Comparison of ENCODE assay signal across 1 cellular context in genomic region chr17:64081802-64082799, GRCh38.
TF ChIP-seq lines count a peak whose summit lies in the region.

No MANE protein-coding gene starts in this region.

TF ChIP-seq in HepG2, 621 proteins besides CTCF, POLR2A, EP300 and RAD21 (continued from another document and continues in another):
- TF ChIP-seq ZNF142 (CRISPR knock-in tag; IDR thresholded peaks at IDR 0.05) (peak; percentile 31), ZMAT3 (CRISPR knock-in tag; conservative IDR thresholded peaks at IDR 0.05) (no peak; the same call in 1 of the 2 replicates), BCL3 (CRISPR knock-in tag; IDR thresholded peaks at IDR 0.05) (peak; percentile 77; the same call in 1 of the 2 replicates), KAT7 (CRISPR knock-in tag; IDR thresholded peaks at IDR 0.05; ENCODE audit: borderline replicate concordance) (peak; percentile 84), ZNF274 (CRISPR knock-in tag; IDR thresholded peaks at IDR 0.05) (peak; percentile 46; the same call in 1 of the 2 replicates), ZNF329 (CRISPR knock-in tag; IDR thresholded peaks at IDR 0.05; ENCODE audit: low read depth) (peak; percentile 65; the same call in 1 of the 2 replicates), ZSCAN25 (CRISPR knock-in tag; IDR thresholded peaks at IDR 0.05) (peak; percentile 72; the same call in 1 of the 2 replicates), MAX (IDR thresholded peaks at IDR 0.05) (peak; percentile 75), ARID5B (CRISPR knock-in tag; IDR thresholded peaks at IDR 0.05) (peak; percentile 96), CEBPG (CRISPR knock-in tag; IDR thresholded peaks at IDR 0.05) (peak; percentile 99), TSC22D2 (CRISPR knock-in tag; IDR thresholded peaks at IDR 0.05; ENCODE audit: borderline replicate concordance) (no peak; the same call in 1 of the 2 replicates), ZNF678 (CRISPR knock-in tag; IDR thresholded peaks at IDR 0.05) (peak; percentile 43; the same call in 1 of the 2 replicates), RXRA (CRISPR knock-in tag; IDR thresholded peaks at IDR 0.05) (peak; percentile 19; the same call in 1 of the 2 replicates), MBNL3 (CRISPR knock-in tag; conservative IDR thresholded peaks at IDR 0.05) (no peak), KLF11 (CRISPR knock-in tag; IDR thresholded peaks at IDR 0.05) (peak; percentile 81), ZSCAN31 (CRISPR knock-in tag; IDR thresholded peaks at IDR 0.05; ENCODE audit: low read depth) (0 out of 2 replicates have a peak, but pooled peaks have one; percentile 47), MLX (CRISPR knock-in tag; IDR thresholded peaks at IDR 0.05) (peak; percentile 81), E2F5 (CRISPR knock-in tag; conservative IDR thresholded peaks at IDR 0.05) (no peak), CCDC6 (CRISPR knock-in tag; IDR thresholded peaks at IDR 0.05) (peak; percentile 90), ZNF577 (CRISPR knock-in tag; IDR thresholded peaks at IDR 0.05; ENCODE audit: borderline replicate concordance, low read depth) (no peak), REST (IDR thresholded peaks at IDR 0.05; ENCODE audit: borderline replicate concordance in 1 of 2, low read depth in 1 of 2, low read length in 2 of 2) (0 out of 4 replicates have a peak, but pooled peaks of 1 of the 2 experiments have one; percentile 19), MZF1 (CRISPR knock-in tag; IDR thresholded peaks at IDR 0.05; ENCODE audit: borderline replicate concordance) (no peak), ZNF331 (CRISPR knock-in tag; IDR thresholded peaks at IDR 0.05) (peak; percentile 83; the same call in 1 of the 2 replicates), RARG (CRISPR knock-in tag; IDR thresholded peaks at IDR 0.05; ENCODE audit: low read depth) (peak; percentile 84; the same call in 1 of the 2 replicates), ARNT2 (CRISPR knock-in tag; IDR thresholded peaks at IDR 0.05; ENCODE audit: low read depth) (peak; percentile 87; the same call in 1 of the 2 replicates), U2AF2 (IDR thresholded peaks at IDR 0.05; ENCODE audit: low read depth, low read length) (no peak), HMGXB3 (CRISPR knock-in tag; IDR thresholded peaks at IDR 0.05; ENCODE audit: borderline replicate concordance) (peak; percentile 66; the same call in 1 of the 2 replicates), TMF1 (CRISPR knock-in tag; IDR thresholded peaks at IDR 0.05; ENCODE audit: low read depth) (no peak), YEATS2 (CRISPR knock-in tag; IDR thresholded peaks at IDR 0.05; ENCODE audit: borderline replicate concordance) (peak; percentile 69; the same call in 1 of the 2 replicates), FOXA1 (IDR thresholded peaks at IDR 0.05) (peak; percentile 94), FOXA1 (CRISPR knock-in tag; IDR thresholded peaks at IDR 0.05) (peak; percentile 95), ZNF335 (CRISPR knock-in tag; IDR thresholded peaks at IDR 0.05) (peak; percentile 79; the same call in 1 of the 2 replicates), ZBTB25 (CRISPR knock-in tag; IDR thresholded peaks at IDR 0.05) (peak; percentile 96), ETV5 (CRISPR knock-in tag; IDR thresholded peaks at IDR 0.05; ENCODE audit: borderline replicate concordance) (peak; percentile 99), TEAD3 (CRISPR knock-in tag; optimal IDR thresholded peaks at IDR 0.05; ENCODE audit: borderline replicate concordance) (peak; percentile 62)
